In the genomic region with DNA sequence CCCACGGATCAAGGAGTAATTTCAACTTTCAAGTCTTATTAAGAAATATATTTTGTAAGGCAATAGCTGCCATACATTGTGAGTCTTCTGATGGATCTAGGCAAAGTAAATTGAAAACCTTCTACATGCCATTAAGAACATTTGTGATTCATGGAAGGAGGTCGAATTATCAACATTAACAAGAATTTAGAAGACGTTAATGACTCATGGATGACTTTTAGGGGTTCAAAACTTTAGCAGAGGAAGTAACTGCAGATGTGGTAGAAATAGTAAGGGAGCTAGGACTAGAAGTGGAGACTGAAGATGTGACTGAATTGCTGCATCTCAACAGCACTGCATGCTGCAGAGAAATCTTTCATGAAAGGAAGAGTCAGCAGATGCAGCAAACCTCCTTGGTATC, we compare ENCODE assay signal across 20 cellular contexts.
"Had no signal": no experiment of that assay in that cellular context is flagged by ENCODE, and none has a peak within 500 bp of the region (broad histone marks: within the 10 kb centered on the region; RNA-seq: fewer than 3 reads in every experiment).

No MANE protein-coding gene starts in this region.

- DNase-seq: natural killer cell; occipital lobe; ovary; posterior cingulate gyrus; psoas muscle; right cardiac atrium; right lobe of liver; sigmoid colon; small intestine; stimulated activated CD4-positive, alpha-beta T cell treated with anti-CD3 and anti-CD28 coated beads, Interleukin-15, amount 100 ng/mL, for 24 hours; stimulated activated CD4-positive, alpha-beta T cell treated with anti-CD3 and anti-CD28 coated beads, Interleukin-2, amount 100 ng/mL, for 24 hours; stimulated activated CD4-positive, alpha-beta T cell treated with anti-CD3 and anti-CD28 coated beads, Interleukin-2, amount 100 ng/mL, for 48 hours; stimulated activated CD4-positive, alpha-beta T cell treated with anti-CD3 and anti-CD28 coated beads, Interleukin-4, amount 100 ng/mL, for 24 hours; stimulated activated naive CD4-positive, alpha-beta T cell; stimulated activated naive CD8-positive, alpha-beta T cell treated with anti-CD3 and anti-CD28 coated beads, Interleukin-15, amount 100 ng/mL, for 72 hours; stimulated activated naive CD8-positive, alpha-beta T cell treated with anti-CD3 and anti-CD28 coated beads, Interleukin-15, Interleukin-2, amounts not matched to agents 100 U/mL and 50 U/mL, for 24 hours; substantia nigra; testis; trophoblast cell; upper lobe of left lung had no signal
